ENCODE assay signal across 8 cellular contexts in the genomic region with DNA sequence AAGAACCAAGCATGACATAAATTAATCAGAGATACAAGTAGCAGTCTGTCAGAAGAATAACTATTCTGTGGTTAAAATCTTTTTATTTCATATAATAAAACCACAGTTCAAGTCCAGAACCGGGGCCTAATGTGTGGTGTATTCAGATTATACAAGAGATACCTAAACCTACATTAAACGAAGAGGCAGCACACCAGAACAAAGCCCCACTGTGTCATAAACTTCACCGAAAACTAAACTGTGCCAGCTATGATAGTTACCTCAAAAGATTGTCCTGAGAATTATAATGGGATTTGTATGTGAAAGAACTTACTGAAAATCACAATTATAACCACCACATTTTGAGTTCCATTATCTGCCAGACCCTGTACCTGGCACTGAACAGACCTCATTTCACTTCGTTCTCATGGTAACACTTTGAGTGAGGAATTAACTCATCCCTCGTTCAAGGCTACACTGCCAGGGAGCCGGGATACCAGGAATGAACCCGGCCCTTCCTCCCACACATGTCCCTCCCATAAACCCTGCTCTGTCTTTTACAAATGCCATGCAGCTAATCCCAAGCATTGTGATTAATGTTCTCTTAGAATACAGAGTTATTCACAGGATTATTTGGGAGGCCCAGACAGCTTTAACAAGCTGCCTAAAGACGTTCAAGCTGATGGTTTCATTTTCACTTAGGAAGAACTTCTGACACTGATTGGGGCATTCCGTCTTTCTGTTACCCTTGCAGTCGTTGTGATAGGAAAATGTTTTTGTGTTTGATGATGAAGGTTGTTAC. TPM values are rescaled to one million over a fixed set of nuclear protein-coding genes. Genes with fewer than 3 reads are reported as not detected.
DNase-seq lines count a peak whose midpoint lies in the region; ATAC-seq and TF ChIP-seq lines count a peak whose summit lies in the region.

No MANE protein-coding gene starts in this region.

- H3K4me1 Mint-ChIP-seq in activated CD4-positive, alpha-beta T cell treated with anti-CD3 and anti-CD28 coated beads, Interleukin-2, amount 10 ng/mL, durations not matched to agents 7 days and 5 days, result peaks cover 29% of the 10 kb centered on the region

- peak overlapping the region; percentile 75 for H3K4me3 Mint-ChIP-seq in activated CD4-positive, alpha-beta T cell treated with anti-CD3 and anti-CD28 coated beads, Interleukin-2, amount 10 ng/mL, durations not matched to agents 7 days and 5 days

- peak overlapping the region; percentile 96 for H3K27ac Mint-ChIP-seq in activated CD4-positive, alpha-beta T cell treated with anti-CD3 and anti-CD28 coated beads, Interleukin-2, amount 10 ng/mL, durations not matched to agents 7 days and 5 days

- H3K36me3 ChIP-seq in muscle layer of duodenum (ENCODE audit: control insufficient read depth in 1 of 2, insufficient read depth in 2 of 2, low read length in 2 of 2) (no peaks in the 10 kb centered on the region), H7 (replicated peaks; ENCODE audit: control insufficient read depth, insufficient read depth, low read length) (no peaks in the 10 kb centered on the region)

- CTCF ChIA-PET in activated CD4-positive, alpha-beta T cell treated with anti-CD3 and anti-CD28 coated beads, Interleukin-2, amount 10 ng/mL, durations not matched to agents 7 days and 5 days (lab: Charles Lee), result interaction anchor here (0.5 to 1.3 kb wide), 6 partner anchors 8 to 280 kb away, joined by 3 to 5 read pairs (median 4); no protein-coding TSS in a partner anchor

- ATAC-seq in HG02798 (IDR thresholded peaks at IDR 0.05; ENCODE audit: poor library complexity, unreplicated experiment), result peak; percentile 76

- H3K27ac ChIP-seq in dorsolateral prefrontal cortex (peak overlapping the region in 12 of 59 donors; percentile 1 to 68 (median 48)), muscle layer of duodenum (ENCODE audit: low read length) (peak overlapping the region; percentile 58)

- H3K27me3 ChIP-seq in dorsolateral prefrontal cortex (peaks cover 0 to 3% (median 0%) of the 10 kb centered on the region in 45 donors), muscle layer of duodenum (ENCODE audit: low read depth, low read length) (no peaks in the 10 kb centered on the region), H7 (ENCODE audit: control insufficient read depth, insufficient read depth, low read length) (no peaks in the 10 kb centered on the region)

- H3K9me3 Mint-ChIP-seq in activated CD4-positive, alpha-beta T cell treated with anti-CD3 and anti-CD28 coated beads, Interleukin-2, amount 10 ng/mL, durations not matched to agents 7 days and 5 days, result no peaks in the 10 kb centered on the region

- no peak for TF ChIP-seq POLR2A in erythroblast (IDR thresholded peaks at IDR 0.05; ENCODE audit: low read length)

- intact Hi-C loops in dorsolateral prefrontal cortex (cut with DNase I), result no loop called here

- H3K4me3 ChIP-seq in dorsolateral prefrontal cortex (peak overlapping the region in 57 of 59 donors; percentile 12 to 61 (median 40)), muscle layer of duodenum (ENCODE audit: low read depth in 1 of 2, low read length in 2 of 2) (peak overlapping the region; percentile 62 to 73), H7 (ENCODE audit: insufficient read depth, low read depth, low read length) (no peak overlapping the region)

- no peaks in the 10 kb centered on the region for H3K36me3 Mint-ChIP-seq in activated CD4-positive, alpha-beta T cell treated with anti-CD3 and anti-CD28 coated beads, Interleukin-2, amount 10 ng/mL, durations not matched to agents 7 days and 5 days (ENCODE audit: low read depth)

- no peaks in the 10 kb centered on the region for H3K27me3 Mint-ChIP-seq in activated CD4-positive, alpha-beta T cell treated with anti-CD3 and anti-CD28 coated beads, Interleukin-2, amount 10 ng/mL, durations not matched to agents 7 days and 5 days

- H3K4me1 ChIP-seq in muscle layer of duodenum (ENCODE audit: control insufficient read depth in 1 of 2, insufficient read depth in 2 of 2, low read length in 2 of 2), result no peaks in the 10 kb centered on the region

- DNase-seq in activated CD4-positive, alpha-beta T cell treated with anti-CD3 and anti-CD28 coated beads, Interleukin-2, amount 10 ng/mL, durations not matched to agents 7 days and 5 days, result peak; percentile 51
- DNase-seq in activated CD4-positive, alpha-beta T cell treated with anti-CD3 and anti-CD28 coated beads for 48 hours, result no peak
- peak; percentile 21 for DNase-seq in RKO (ENCODE audit: low spot score)
- no peak for DNase-seq in dorsolateral prefrontal cortex
- no peak for DNase-seq in erythroblast (lab: John Stamatoyannopoulos, UW)
- no peak for DNase-seq in H7

- TF ChIP-seq CTCF in dorsolateral prefrontal cortex (IDR thresholded peaks at IDR 0.05 in 54 of 56, conservative IDR thresholded peaks at IDR 0.05 in 2 of 56; ENCODE audit: low read depth in 1 of 56, partially characterized antibody in 56 of 56), result no peak

- no peaks in the 10 kb centered on the region for H3K9me3 ChIP-seq in muscle layer of duodenum (ENCODE audit: control insufficient read depth in 1 of 2, low read length in 2 of 2)

- POLR2A ChIA-PET in activated CD4-positive, alpha-beta T cell treated with anti-CD3 and anti-CD28 coated beads, Interleukin-2, amount 10 ng/mL, durations not matched to agents 7 days and 5 days (lab: Charles Lee), result no interaction called here

RNA-seq across cellular contexts. Expression of gene CD83, which starts 42.7 kb away (rescaled TPM):
- total RNA-seq in activated CD4-positive, alpha-beta T cell treated with anti-CD3 and anti-CD28 coated beads, Interleukin-2, amount 10 ng/mL, durations not matched to agents 7 days and 5 days, result 10 to 100 TPM in 1 of 2 experiments, 1 to 10 TPM in 1; 8.7 to 10.3 TPM
- total RNA-seq in dorsolateral prefrontal cortex, result 10 to 100 TPM in 115 of 120 experiments, 1 to 10 TPM in 5; 7.9 to 32.6 (median 19.5) TPM
- total RNA-seq in H7 (2014; rRNA removed; shearing (Covaris generic)), result 2.9 and 4.5 TPM in 2 replicates

Comparison
In these comparisons a context has a peak if more than half of its experiments do, and no peak if none do; other contexts are left out.
1. DNase-seq: peak in activated CD4-positive, alpha-beta T cell treated with anti-CD3 and anti-CD28 coated beads, Interleukin-2, amount 10 ng/mL, durations not matched to agents 7 days and 5 days (single experiment) and RKO (single experiment); none in activated CD4-positive, alpha-beta T cell treated with anti-CD3 and anti-CD28 coated beads for 48 hours (single experiment), dorsolateral prefrontal cortex (0 of 10), erythroblast (0 of 2) and H7 (single experiment).